Comparison of ENCODE assay signal across 36 cellular contexts in genomic region chr20:62325172-62325905, GRCh38.
"Had no signal": no experiment of that assay in that cellular context is flagged by ENCODE, and none has a peak within 500 bp of the region (broad histone marks: within the 10 kb centered on the region; RNA-seq: fewer than 3 reads in every experiment).

No MANE protein-coding gene starts in this region.

- H3K4me3 ChIP-seq: adrenal gland, ascending aorta, cardiac muscle cell had no signal

- H3K36me3 Mint-ChIP-seq: activated CD4-positive, alpha-beta memory T cell treated with anti-CD3 and anti-CD28 coated beads for 36 hours; activated naive CD4-positive, alpha-beta T cell treated with anti-CD3 and anti-CD28 coated beads, Interleukin-2, amount 50 U/mL, for 72 hours; activated naive CD8-positive, alpha-beta T cell treated with anti-CD3 and anti-CD28 coated beads for 36 hours had no signal

- H3K27ac ChIP-seq: adrenal gland, ascending aorta, cardiac muscle cell, VCaP had no signal

- DNase-seq: activated B cell treated with CpG ODN at 0.5 μM for 24 hours; activated CD4-positive, alpha-beta memory T cell treated with anti-CD3 and anti-CD28 coated beads for 36 hours; activated CD4-positive, alpha-beta T cell treated with anti-CD3 and anti-CD28 coated beads for 4 hours; activated CD4-positive, alpha-beta T cell treated with anti-CD3 and anti-CD28 coated beads, Interleukin-2, amount 10 ng/mL, durations not matched to agents 24 days and 14 days; activated CD4-positive, alpha-beta T cell treated with anti-CD3 and anti-CD28 coated beads, Interleukin-2, amount 50 U/mL, for 1 hour; activated CD4-positive, alpha-beta T cell treated with anti-CD3 and anti-CD28 coated beads, Interleukin-2, amount 50 U/mL, for 4 hours; activated CD4-positive, CD25-positive, alpha-beta regulatory T cell treated with anti-CD3 and anti-CD28 coated beads, Interleukin-2, amount 50 U/mL, for 72 hours; activated CD8-positive, alpha-beta memory T cell treated with anti-CD3 and anti-CD28 coated beads, Interleukin-2, amount 50 U/mL, for 4 hours; activated CD8-positive, alpha-beta T cell treated with anti-CD3 and anti-CD28 coated beads for 36 hours; activated effector memory CD4-positive, alpha-beta T cell treated with anti-CD3 and anti-CD28 coated beads, Interleukin-2, amount 50 U/mL, for 16 hours; activated gamma-delta T cell treated with Interleukin-2 at 50 U/mL for 16 hours; activated naive CD4-positive, alpha-beta T cell; activated naive CD4-positive, alpha-beta T cell treated with anti-CD3 and anti-CD28 coated beads for 36 hours; activated naive CD4-positive, alpha-beta T cell treated with anti-CD3 and anti-CD28 coated beads, Interleukin-2, amount 50 U/mL, for 16 hours; activated naive CD8-positive, alpha-beta T cell treated with anti-CD3 and anti-CD28 coated beads for 36 hours; activated T-cell treated with anti-CD3 and anti-CD28 coated beads for 4 hours; activated T-cell treated with anti-CD3 and anti-CD28 coated beads, Interleukin-2, amount 50 U/mL, for 1 hour; activated T-cell treated with anti-CD3 and anti-CD28 coated beads, Interleukin-2, amount 50 U/mL, for 4 hours; activated T-cell treated with anti-CD3 and anti-CD28 coated beads, Interleukin-2, amount 50 U/mL, for 72 hours; adrenal gland; amniotic stem cell; anterior cingulate cortex; central memory CD4-positive, alpha-beta T cell; cerebellar nuclear complex; T-helper 1 cell; T-helper 2 cell; T-helper 9 cell had no signal

- H3K9me3 Mint-ChIP-seq: activated B cell treated with CpG ODN at 0.5 μM for 24 hours; activated CD4-positive, alpha-beta memory T cell treated with anti-CD3 and anti-CD28 coated beads for 36 hours; activated CD4-positive, alpha-beta T cell treated with anti-CD3 and anti-CD28 coated beads, Interleukin-2, amount 10 ng/mL, durations not matched to agents 24 days and 14 days; activated CD8-positive, alpha-beta T cell treated with anti-CD3 and anti-CD28 coated beads for 36 hours; activated naive CD4-positive, alpha-beta T cell treated with anti-CD3 and anti-CD28 coated beads for 36 hours; activated naive CD4-positive, alpha-beta T cell treated with anti-CD3 and anti-CD28 coated beads, Interleukin-2, amount 50 U/mL, for 72 hours; activated naive CD8-positive, alpha-beta T cell treated with anti-CD3 and anti-CD28 coated beads for 36 hours; activated T-cell treated with anti-CD3 and anti-CD28 coated beads, Interleukin-2, amount 50 U/mL, for 4 hours; activated T-helper 1 cell treated with anti-CD3 and anti-CD28 coated beads, Interleukin-12 subunit alpha, Interleukin-12 subunit beta, Interleukin-2, Interleukin-4 antibody, amounts not matched to agents 30 ng/mL and 10 ng/mL and 1 ng/mL, durations not matched to agents 14 hours and 24 hours and 36 hours; activated T-helper 17 cell treated with anti-CD3 and anti-CD28 coated beads, Interleukin-2, amount 50 U/mL, for 72 hours; brain; T-helper 1 cell treated with Interleukin-12 subunit alpha and Interleukin-12 subunit beta and Interleukin-4 antibody, amounts not matched to agents 30 μg/mL and 1 μg/mL, for 36 hours; T-helper 2 cell treated with Interferon-gamma antibody and Interleukin-4, amounts not matched to agents 5 μg/mL and 100 μg/mL, for 36 hours had no signal

- H3K27me3 ChIP-seq: adrenal gland, ascending aorta, cardiac muscle cell had no signal

- H3K4me1 Mint-ChIP-seq: activated B cell treated with CpG ODN at 0.5 μM for 24 hours; activated CD4-positive, alpha-beta T cell treated with anti-CD3 and anti-CD28 coated beads, Interleukin-2, amount 10 ng/mL, durations not matched to agents 24 days and 14 days; activated naive CD8-positive, alpha-beta T cell treated with anti-CD3 and anti-CD28 coated beads for 36 hours; activated T-helper 17 cell treated with anti-CD3 and anti-CD28 coated beads, Interleukin-2, amount 50 U/mL, for 72 hours; brain had no signal

- H3K4me3 Mint-ChIP-seq: activated B cell treated with CpG ODN at 0.5 μM for 24 hours; activated CD4-positive, alpha-beta memory T cell treated with anti-CD3 and anti-CD28 coated beads for 36 hours; activated CD4-positive, alpha-beta T cell treated with anti-CD3 and anti-CD28 coated beads, Interleukin-2, amount 10 ng/mL, durations not matched to agents 24 days and 14 days; activated CD8-positive, alpha-beta T cell treated with anti-CD3 and anti-CD28 coated beads for 36 hours; activated naive CD4-positive, alpha-beta T cell treated with anti-CD3 and anti-CD28 coated beads for 36 hours; activated naive CD8-positive, alpha-beta T cell treated with anti-CD3 and anti-CD28 coated beads for 36 hours; activated T-cell treated with anti-CD3 and anti-CD28 coated beads, Interleukin-2, amount 50 U/mL, for 4 hours; activated T-cell treated with anti-CD3 and anti-CD28 coated beads, Interleukin-2, amount 50 U/mL, for 72 hours; activated T-helper 1 cell treated with anti-CD3 and anti-CD28 coated beads, Interleukin-12 subunit alpha, Interleukin-12 subunit beta, Interleukin-2, Interleukin-4 antibody, amounts not matched to agents 30 ng/mL and 10 ng/mL and 1 ng/mL, durations not matched to agents 14 hours and 24 hours and 36 hours; activated T-helper 17 cell treated with anti-CD3 and anti-CD28 coated beads, Interleukin-2, amount 50 U/mL, for 72 hours; brain; T-helper 1 cell treated with Interleukin-12 subunit alpha and Interleukin-12 subunit beta and Interleukin-4 antibody, amounts not matched to agents 30 μg/mL and 1 μg/mL, for 36 hours; T-helper 2 cell treated with Interferon-gamma antibody and Interleukin-4, amounts not matched to agents 5 μg/mL and 100 μg/mL, for 36 hours had no signal

- H3K27ac Mint-ChIP-seq: activated B cell treated with CpG ODN at 0.5 μM for 24 hours; activated CD4-positive, alpha-beta memory T cell treated with anti-CD3 and anti-CD28 coated beads for 36 hours; activated CD4-positive, alpha-beta T cell treated with anti-CD3 and anti-CD28 coated beads, Interleukin-2, amount 10 ng/mL, durations not matched to agents 24 days and 14 days; activated CD8-positive, alpha-beta T cell treated with anti-CD3 and anti-CD28 coated beads for 36 hours; activated naive CD4-positive, alpha-beta T cell treated with anti-CD3 and anti-CD28 coated beads for 36 hours; activated naive CD8-positive, alpha-beta T cell treated with anti-CD3 and anti-CD28 coated beads for 36 hours; activated T-cell treated with anti-CD3 and anti-CD28 coated beads, Interleukin-2, amount 50 U/mL, for 72 hours; activated T-helper 1 cell treated with anti-CD3 and anti-CD28 coated beads, Interleukin-12 subunit alpha, Interleukin-12 subunit beta, Interleukin-2, Interleukin-4 antibody, amounts not matched to agents 30 ng/mL and 10 ng/mL and 1 ng/mL, durations not matched to agents 14 hours and 24 hours and 36 hours; activated T-helper 17 cell treated with anti-CD3 and anti-CD28 coated beads, Interleukin-2, amount 50 U/mL, for 72 hours; brain; T-helper 1 cell treated with Interleukin-12 subunit alpha and Interleukin-12 subunit beta and Interleukin-4 antibody, amounts not matched to agents 30 μg/mL and 1 μg/mL, for 36 hours; T-helper 2 cell treated with Interferon-gamma antibody and Interleukin-4, amounts not matched to agents 5 μg/mL and 100 μg/mL, for 36 hours had no signal

- H3K27me3 Mint-ChIP-seq: activated B cell treated with CpG ODN at 0.5 μM for 24 hours; activated CD4-positive, alpha-beta memory T cell treated with anti-CD3 and anti-CD28 coated beads for 36 hours; activated CD4-positive, alpha-beta T cell treated with anti-CD3 and anti-CD28 coated beads, Interleukin-2, amount 10 ng/mL, durations not matched to agents 24 days and 14 days; activated CD8-positive, alpha-beta T cell treated with anti-CD3 and anti-CD28 coated beads for 36 hours; activated naive CD8-positive, alpha-beta T cell treated with anti-CD3 and anti-CD28 coated beads for 36 hours; activated T-helper 17 cell treated with anti-CD3 and anti-CD28 coated beads, Interleukin-2, amount 50 U/mL, for 72 hours; brain had no signal

- H3K9me3 ChIP-seq: adrenal gland, ascending aorta had no signal

- H3K4me1 ChIP-seq: adrenal gland, ascending aorta had no signal

- ATAC-seq: activated CD8-positive, alpha-beta T cell treated with anti-CD3 and anti-CD28 coated beads for 36 hours; activated naive CD4-positive, alpha-beta T cell treated with anti-CD3 and anti-CD28 coated beads, Interleukin-2, amount 50 U/mL, for 72 hours; activated T-cell treated with anti-CD3 and anti-CD28 coated beads, Interleukin-2, amount 50 U/mL, for 4 hours; activated T-cell treated with anti-CD3 and anti-CD28 coated beads, Interleukin-2, amount 50 U/mL, for 72 hours; activated T-helper 17 cell treated with anti-CD3 and anti-CD28 coated beads, Interleukin-2, amount 50 U/mL, for 72 hours had no signal
